13 cellular contexts compared by ENCODE assay signal in the genomic region with DNA sequence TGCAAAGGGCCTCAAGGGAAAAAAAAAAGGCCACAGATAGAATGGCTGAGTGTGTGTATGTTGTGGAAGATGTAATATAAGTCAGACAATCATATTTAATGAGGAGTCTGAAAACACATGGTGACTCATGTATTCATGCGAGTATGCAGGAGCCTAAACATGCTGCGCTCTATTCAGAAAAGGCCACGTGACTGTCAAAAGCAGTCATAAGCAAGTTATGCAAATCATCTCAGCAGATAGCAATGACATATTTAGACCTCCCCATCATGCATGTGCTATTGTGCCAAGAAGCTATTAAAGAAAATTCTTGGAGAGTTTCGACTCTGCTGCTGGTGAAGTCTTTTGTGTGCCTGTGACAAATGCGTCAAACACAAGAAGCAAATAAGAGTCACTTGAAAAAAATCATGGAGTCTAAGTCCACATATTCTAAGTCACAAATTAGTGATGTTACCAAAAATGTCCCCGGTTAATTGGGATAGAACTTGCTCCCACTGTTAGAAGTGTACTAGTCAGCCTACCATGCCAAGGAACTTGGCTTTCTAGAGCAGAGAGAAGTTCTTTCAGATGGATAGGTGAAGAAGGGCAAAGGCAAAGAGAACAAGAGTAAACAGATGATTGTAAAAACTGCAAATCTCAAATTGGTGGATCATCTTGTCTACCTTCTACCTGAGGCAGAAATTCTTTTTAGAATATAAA. TPM values are rescaled to one million over a fixed set of nuclear protein-coding genes. Genes with fewer than 3 reads are reported as not detected.
DNase-seq lines count a peak whose midpoint lies in the region; ATAC-seq and TF ChIP-seq lines count a peak whose summit lies in the region.
"Had no signal": no experiment of that assay in that cellular context is flagged by ENCODE, and none has a peak within 500 bp of the region (broad histone marks: within the 10 kb centered on the region; RNA-seq: fewer than 3 reads in every experiment).

No MANE protein-coding gene starts in this region.

- H3K27ac ChIP-seq in osteoblast (ENCODE audit: low read depth, low read length) = peak overlapping the region; percentile 55
- H3K27ac ChIP-seq: HL-60 had no signal

- peaks cover 12% of the 10 kb centered on the region for H3K4me1 ChIP-seq in osteoblast (ENCODE audit: insufficient read depth, low read length)

- H2AFZ ChIP-seq in osteoblast (ENCODE audit: low read length) = no peak overlapping the region

- peak overlapping the region; percentile 37 for H3K4me2 ChIP-seq in osteoblast (ENCODE audit: insufficient read depth, low read length)

- ATAC-seq in GM18867 (IDR thresholded peaks at IDR 0.05; ENCODE audit: unreplicated experiment) = no peak
- ATAC-seq in HG03469 (IDR thresholded peaks at IDR 0.05; ENCODE audit: unreplicated experiment) = no peak
- ATAC-seq: activated naive CD8-positive, alpha-beta T cell treated with anti-CD3 and anti-CD28 coated beads, Interleukin-2, amount 50 U/mL, for 24 hours had no signal

- no peak overlapping the region for H3K4me3 ChIP-seq in epithelial cell of esophagus (ENCODE audit: low read length)
- H3K4me3 ChIP-seq in osteoblast (ENCODE audit: insufficient read depth, low read length) = no peak overlapping the region

- H3K27me3 Mint-ChIP-seq in glutamatergic neuron (ENCODE audit: unreplicated experiment) = no peaks in the 10 kb centered on the region

- H3K4me1 Mint-ChIP-seq in glutamatergic neuron (ENCODE audit: low read depth, unreplicated experiment) = peaks cover 13% of the 10 kb centered on the region

- H3K9me3 ChIP-seq in osteoblast (ENCODE audit: low read depth, low read length) = no peaks in the 10 kb centered on the region

- H3K27ac Mint-ChIP-seq in glutamatergic neuron (ENCODE audit: unreplicated experiment) = no peak overlapping the region
- H3K27ac Mint-ChIP-seq: activated naive CD8-positive, alpha-beta T cell treated with anti-CD3 and anti-CD28 coated beads, Interleukin-2, amount 50 U/mL, for 24 hours had no signal

- TF ChIP-seq CTCF in epithelial cell of esophagus (IDR thresholded peaks at IDR 0.05; ENCODE audit: insufficient read depth, low read depth, low read length, missing control alignments) (no peak), osteoblast (IDR thresholded peaks at IDR 0.05; ENCODE audit: extremely low read depth, low read depth, low read length) (no peak), glutamatergic neuron (IDR thresholded peaks at IDR 0.05; ENCODE audit: partially characterized antibody, unreplicated experiment) (no peak)

- no peaks in the 10 kb centered on the region for H4K20me1 ChIP-seq in osteoblast (ENCODE audit: insufficient read depth, low read length)

- no peaks in the 10 kb centered on the region for H3K36me3 ChIP-seq in osteoblast (ENCODE audit: insufficient read depth, low read length)

- no peaks in the 10 kb centered on the region for H3K27me3 ChIP-seq in osteoblast (ENCODE audit: insufficient read depth, low read length)

- H3K36me3 Mint-ChIP-seq in glutamatergic neuron (ENCODE audit: unreplicated experiment) = no peaks in the 10 kb centered on the region

- no peaks in the 10 kb centered on the region for H3K9me3 Mint-ChIP-seq in glutamatergic neuron (ENCODE audit: unreplicated experiment)
- H3K9me3 Mint-ChIP-seq: activated naive CD8-positive, alpha-beta T cell treated with anti-CD3 and anti-CD28 coated beads, Interleukin-2, amount 50 U/mL, for 24 hours had no signal

- H3K4me3 Mint-ChIP-seq in glutamatergic neuron (ENCODE audit: unreplicated experiment) = no peak overlapping the region
- H3K4me3 Mint-ChIP-seq: activated naive CD8-positive, alpha-beta T cell treated with anti-CD3 and anti-CD28 coated beads, Interleukin-2, amount 50 U/mL, for 24 hours had no signal

- H3K79me2 ChIP-seq in osteoblast (ENCODE audit: insufficient read depth, low read length) = no peaks in the 10 kb centered on the region

- DNase-seq in GM04503 (ENCODE audit: low read depth) (peak; percentile 82), RKO (ENCODE audit: low spot score) (peak; percentile 32), epithelial cell of esophagus (ENCODE audit: low read depth) (peak; percentile 96), osteoblast (ENCODE audit: insufficient read length, low spot score, missing footprints) (peak; percentile 93), NCI-H146 treated with DMSO at 0.1 percent for 48 hours (lab: John Stamatoyannopoulos, UW; ENCODE audit: unreplicated experiment) (no peak), glutamatergic neuron (no peak)
- DNase-seq: activated naive CD8-positive, alpha-beta T cell treated with anti-CD3 and anti-CD28 coated beads, Interleukin-2, amount 50 U/mL, for 24 hours; DMS79 treated with DMSO at 0.1 percent for 48 hours; NCI-H1436 had no signal

RNA-seq across cellular contexts. Expression of gene LNX1, which starts 5.0 kb away (rescaled TPM):
- total RNA-seq in osteoblast (6.2 and 9.8 TPM in 2 replicates), glutamatergic neuron (ENCODE audit: unreplicated experiment) (0.10 TPM)
- total RNA-seq: T-helper 2 cell treated with Interferon-gamma antibody and Interleukin-4, amounts not matched to agents 100 ng/mL and 5 ng/mL, for 36 hours had no signal

Comparison
In these comparisons a context has a peak if more than half of its experiments do, and no peak if none do; other contexts are left out.
1. DNase-seq: peak in GM04503 (single experiment), RKO (single experiment), epithelial cell of esophagus (single experiment) and osteoblast (single experiment); none in NCI-H146 treated with DMSO at 0.1 percent for 48 hours (single experiment) and glutamatergic neuron (single experiment).